Comparison of ENCODE assay signal across 8 cellular contexts in genomic region chr16:67936124-67936875, GRCh38. TPM values are rescaled to one million over a fixed set of nuclear protein-coding genes. Genes with fewer than 3 reads are reported as not detected.
A peak's percentile ranks its signal among the peaks of the same experiment; 100 is the strongest.
DNase-seq lines count a peak whose midpoint lies in the region; ATAC-seq lines count a peak whose summit lies in the region.

TSS of gene PSMB10 (minus strand) at chr16:67936850. CDS start at chr16:67936749, 101 bp downstream.

- peak; percentile 57 for DNase-seq in NK-92 treated with Interleukin-12 subunit alpha and Interleukin-12 subunit beta, amount 100 ng/mL, for 24 hours (lab: John Stamatoyannopoulos, UW)
- DNase-seq in NK-92 (lab: John Stamatoyannopoulos, UW; ENCODE audit: unreplicated experiment) (no peak), T-helper 9 cell (peak; percentile 31), cerebellum (ENCODE audit: low spot score) (peak; percentile 33), kidney glomerular epithelial cell (lab: John Stamatoyannopoulos, UW) (peak; percentile 42), GOT3 (lab: John Stamatoyannopoulos, UW) (no peak)
- peak; percentile 40 to 66 for DNase-seq in stimulated activated CD4-positive, alpha-beta T cell treated with anti-CD3 and anti-CD28 coated beads, Interleukin-15, amount 100 ng/mL, for 48 hours (ENCODE audit: low read depth in 2 of 2)

- ATAC-seq in HG03442 (IDR thresholded peaks at IDR 0.05; ENCODE audit: unreplicated experiment), result peak; percentile 6

RNA-seq across cellular contexts. Expression of gene PSMB10, which starts in this region (rescaled TPM):
- 11.2 TPM for total RNA-seq in cerebellum

Comparison
In these comparisons a context has a peak if more than half of its experiments do, and no peak if none do; other contexts are left out.
1. DNase-seq: peak in NK-92 treated with Interleukin-12 subunit alpha and Interleukin-12 subunit beta, amount 100 ng/mL, for 24 hours (single experiment), T-helper 9 cell (single experiment), cerebellum (single experiment), kidney glomerular epithelial cell (single experiment) and stimulated activated CD4-positive, alpha-beta T cell treated with anti-CD3 and anti-CD28 coated beads, Interleukin-15, amount 100 ng/mL, for 48 hours (2 of 2); none in NK-92 (single experiment) and GOT3 (single experiment).